ENCODE assay signal across 9 cellular contexts in the genomic region with DNA sequence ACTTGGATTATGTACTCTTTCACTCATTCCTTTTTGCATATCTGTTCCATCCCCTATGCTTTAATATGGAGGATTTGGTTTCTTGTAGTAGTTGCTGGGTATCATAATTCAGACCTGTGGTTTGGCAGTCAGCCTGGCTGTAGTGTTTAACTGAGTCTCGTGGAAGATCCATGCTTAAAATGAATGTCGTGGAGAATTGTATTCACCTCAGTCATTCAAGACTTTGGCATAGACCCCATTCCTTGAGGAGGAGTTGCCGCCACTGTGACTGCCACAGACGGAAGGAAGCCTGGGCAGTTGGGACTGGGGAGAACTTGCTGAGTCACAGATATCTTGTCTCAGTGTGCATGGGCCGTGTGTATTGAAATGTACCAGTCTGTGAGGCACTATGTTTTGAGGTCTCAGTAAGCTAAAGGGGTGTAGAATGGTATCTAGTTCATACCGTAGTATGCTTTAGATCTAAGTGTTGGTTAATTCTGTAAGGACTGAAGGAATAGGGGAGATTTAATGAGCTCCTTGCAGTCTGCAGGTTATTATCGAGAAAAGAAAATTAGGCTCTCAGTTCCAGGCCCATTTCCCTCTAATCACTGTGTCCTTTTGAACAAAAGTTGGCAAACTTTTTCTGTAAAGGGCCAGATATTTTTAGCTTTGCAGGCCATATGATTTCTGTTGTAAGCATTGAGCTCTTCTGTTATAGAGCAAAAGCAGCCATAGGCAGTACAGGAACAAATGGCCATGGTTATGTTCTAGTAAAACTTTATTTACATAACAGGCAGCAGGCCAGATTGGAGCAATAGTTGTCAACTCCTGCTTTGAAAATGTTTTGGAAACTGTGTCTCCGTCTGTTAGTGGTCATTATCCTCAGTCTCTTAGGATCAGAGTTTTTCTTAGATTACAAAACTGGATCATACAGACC.
DNase-seq lines count a peak whose midpoint lies in the region; ATAC-seq and TF ChIP-seq lines count a peak whose summit lies in the region.
"Had no signal": no experiment of that assay in that cellular context is flagged by ENCODE, and none has a peak within 500 bp of the region (broad histone marks: within the 10 kb centered on the region; RNA-seq: fewer than 3 reads in every experiment).

No MANE protein-coding gene starts in this region.

- H3K36me3 ChIP-seq in endodermal cell (ENCODE audit: control insufficient read depth, insufficient read depth, low read length), result no peaks in the 10 kb centered on the region

- 90 to 94% methylated on average over 7 to 8 of the region's 8 CpGs for WGBS in endodermal cell (ENCODE audit: insufficient coverage in 1 of 2, insufficient read length in 1 of 2), 2 experiments

- H3K27me3 Mint-ChIP-seq in endodermal cell (ENCODE audit: insufficient read depth), result no peaks in the 10 kb centered on the region
- H3K27me3 Mint-ChIP-seq: memory B cell had no signal

- no peak for TF ChIP-seq CTCF in endodermal cell (conservative IDR thresholded peaks at IDR 0.05)

- H3K9ac ChIP-seq in endodermal cell (ENCODE audit: extremely low read depth, low read length, poor library complexity, severe bottlenecking), result no peak overlapping the region

- no peaks in the 10 kb centered on the region for H3K9me3 ChIP-seq in endodermal cell (ENCODE audit: control insufficient read depth, low read length)

- peak overlapping the region; percentile 56 for H3K27ac Mint-ChIP-seq in endodermal cell
- H3K27ac Mint-ChIP-seq: memory B cell had no signal

- H3K4me3 Mint-ChIP-seq in endodermal cell, result no peak overlapping the region
- H3K4me3 Mint-ChIP-seq: memory B cell had no signal

- peaks cover 4% of the 10 kb centered on the region for H3K4me1 ChIP-seq in endodermal cell (ENCODE audit: control insufficient read depth, insufficient read depth, low read length)

- peaks cover 3% of the 10 kb centered on the region for H3K9me3 Mint-ChIP-seq in endodermal cell

- peaks cover 11% of the 10 kb centered on the region for H3K4me1 Mint-ChIP-seq in endodermal cell

- no peak for ATAC-seq in GM21360 (IDR thresholded peaks at IDR 0.05; ENCODE audit: unreplicated experiment)
- ATAC-seq in HG02571 (IDR thresholded peaks at IDR 0.05; ENCODE audit: unreplicated experiment), result no peak
- ATAC-seq in HG03571 (IDR thresholded peaks at IDR 0.05; ENCODE audit: unreplicated experiment), result no peak

- peaks cover 12% of the 10 kb centered on the region for H3K36me3 Mint-ChIP-seq in endodermal cell (ENCODE audit: low read depth)

- DNase-seq in AML-193 (lab: John Stamatoyannopoulos, UW), result peak; percentile 72 to 73
- DNase-seq in NCI-H446 treated with DMSO at 0.1 percent for 48 hours (lab: John Stamatoyannopoulos, UW), result peak; percentile 26
- DNase-seq in endodermal cell, result no peak
- DNase-seq in myocyte (ENCODE audit: low read depth), result peak; percentile 98
- DNase-seq in NCI-H82 treated with DMSO at 0.1 percent for 48 hours (lab: John Stamatoyannopoulos, UW; ENCODE audit: unreplicated experiment), result no peak

- H3K27ac ChIP-seq in endodermal cell (ENCODE audit: low read depth, low read length), result no peak overlapping the region

- no peaks in the 10 kb centered on the region for H3K27me3 ChIP-seq in endodermal cell (ENCODE audit: control insufficient read depth, insufficient read depth, low read length, poor library complexity, severe bottlenecking)

- H3K4me3 ChIP-seq in endodermal cell (ENCODE audit: low read length), result no peak overlapping the region

Comparison
In these comparisons a context has a peak if more than half of its experiments do, and no peak if none do; other contexts are left out.
1. DNase-seq: peak in AML-193 (2 of 2), NCI-H446 treated with DMSO at 0.1 percent for 48 hours (single experiment) and myocyte (single experiment); none in endodermal cell (single experiment) and NCI-H82 treated with DMSO at 0.1 percent for 48 hours (single experiment).